Comparison of ENCODE assay signal across 1 cellular context in the genomic region with DNA sequence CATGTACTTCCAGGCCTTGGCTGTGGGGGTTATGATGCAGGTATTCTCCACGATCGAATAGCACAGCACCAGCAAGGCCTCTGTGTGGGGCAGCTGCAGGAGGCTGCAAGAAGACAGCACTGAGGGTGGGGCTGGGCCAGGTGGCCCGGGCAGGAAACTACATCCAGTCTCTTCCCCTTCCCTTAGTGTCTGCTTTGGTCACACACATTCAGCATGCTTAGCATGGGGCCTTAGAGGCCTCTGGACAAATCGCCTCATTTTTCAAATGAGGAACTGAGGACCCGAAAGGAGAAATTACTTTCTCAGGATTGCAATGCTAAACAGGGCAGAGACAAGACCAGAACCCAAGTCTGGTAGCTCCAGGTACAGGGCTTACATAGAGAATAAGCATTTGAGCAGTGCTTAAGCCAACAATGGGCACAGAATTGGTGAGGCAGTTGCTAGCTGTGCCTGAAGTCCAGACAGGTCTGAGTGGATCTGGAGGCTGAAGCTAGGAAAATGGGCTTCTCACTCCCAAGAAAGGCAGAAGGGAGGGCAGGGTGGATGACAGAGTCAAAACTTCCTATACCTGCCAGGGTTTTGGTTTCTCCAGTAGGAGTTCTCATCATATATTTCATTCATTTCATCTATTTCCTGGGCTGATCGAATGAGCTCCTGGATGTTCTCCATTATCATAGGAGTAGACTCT.
TF ChIP-seq lines count a peak whose summit lies in the region.

No MANE protein-coding gene starts in this region.

TF ChIP-seq in HCT116, 20 proteins besides CTCF, POLR2A, EP300 and RAD21 (continued from another document):
- TF ChIP-seq, protein P1, sequence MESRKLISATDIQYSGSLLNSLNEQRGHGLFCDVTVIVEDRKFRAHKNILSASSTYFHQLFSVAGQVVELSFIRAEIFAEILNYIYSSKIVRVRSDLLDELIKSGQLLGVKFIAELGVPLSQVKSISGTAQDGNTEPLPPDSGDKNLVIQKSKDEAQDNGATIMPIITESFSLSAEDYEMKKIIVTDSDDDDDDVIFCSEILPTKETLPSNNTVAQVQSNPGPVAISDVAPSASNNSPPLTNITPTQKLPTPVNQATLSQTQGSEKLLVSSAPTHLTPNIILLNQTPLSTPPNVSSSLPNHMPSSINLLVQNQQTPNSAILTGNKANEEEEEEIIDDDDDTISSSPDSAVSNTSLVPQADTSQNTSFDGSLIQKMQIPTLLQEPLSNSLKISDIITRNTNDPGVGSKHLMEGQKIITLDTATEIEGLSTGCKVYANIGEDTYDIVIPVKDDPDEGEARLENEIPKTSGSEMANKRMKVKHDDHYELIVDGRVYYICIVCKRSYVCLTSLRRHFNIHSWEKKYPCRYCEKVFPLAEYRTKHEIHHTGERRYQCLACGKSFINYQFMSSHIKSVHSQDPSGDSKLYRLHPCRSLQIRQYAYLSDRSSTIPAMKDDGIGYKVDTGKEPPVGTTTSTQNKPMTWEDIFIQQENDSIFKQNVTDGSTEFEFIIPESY (IDR thresholded peaks at IDR 0.05; ENCODE audit: extremely low read depth, insufficient replicate concordance, low read length), result no peak
- TF ChIP-seq SIN3A (IDR thresholded peaks at IDR 0.05; ENCODE audit: low read depth), result no peak
- TF ChIP-seq ZNF274 (IDR thresholded peaks at IDR 0.05; ENCODE audit: low read depth, low read length), result peak; percentile 41
